27 cellular contexts compared by ENCODE assay signal in genomic region chr3:66023254-66023653, GRCh38. TPM values are rescaled to one million over a fixed set of nuclear protein-coding genes. Genes with fewer than 3 reads are reported as not detected.
"Had no signal": no experiment of that assay in that cellular context is flagged by ENCODE, and none has a peak within 500 bp of the region (broad histone marks: within the 10 kb centered on the region; RNA-seq: fewer than 3 reads in every experiment).

No MANE protein-coding gene starts in this region.

- H3K9me3 Mint-ChIP-seq: activated CD4-positive, alpha-beta T cell treated with anti-CD3 and anti-CD28 coated beads, Interleukin-2, amount 10 ng/mL, durations not matched to agents 24 days and 14 days; activated CD8-positive, alpha-beta T cell treated with anti-CD3 and anti-CD28 coated beads for 36 hours; central memory CD8-positive, alpha-beta T cell; T-helper 1 cell treated with Interleukin-12 subunit alpha and Interleukin-12 subunit beta and Interleukin-4 antibody, amounts not matched to agents 30 μg/mL and 1 μg/mL, for 36 hours; T-helper 2 cell treated with Interferon-gamma antibody and Interleukin-4, amounts not matched to agents 5 μg/mL and 100 μg/mL, for 36 hours had no signal

- H3K36me3 Mint-ChIP-seq: activated naive CD4-positive, alpha-beta T cell treated with anti-CD3 and anti-CD28 coated beads, Interleukin-2, amount 50 U/mL, for 72 hours had no signal

- H3K4me2 ChIP-seq: SK-N-SH had no signal

- H3K4me3 Mint-ChIP-seq: activated CD4-positive, alpha-beta T cell treated with anti-CD3 and anti-CD28 coated beads, Interleukin-2, amount 10 ng/mL, durations not matched to agents 24 days and 14 days; activated CD8-positive, alpha-beta T cell treated with anti-CD3 and anti-CD28 coated beads for 36 hours; activated naive CD4-positive, alpha-beta T cell treated with anti-CD3 and anti-CD28 coated beads for 36 hours; central memory CD8-positive, alpha-beta T cell; T-helper 1 cell treated with Interleukin-12 subunit alpha and Interleukin-12 subunit beta and Interleukin-4 antibody, amounts not matched to agents 30 μg/mL and 1 μg/mL, for 36 hours; T-helper 2 cell treated with Interferon-gamma antibody and Interleukin-4, amounts not matched to agents 5 μg/mL and 100 μg/mL, for 36 hours had no signal

- DNase-seq: activated CD4-positive, alpha-beta T cell treated with anti-CD3 and anti-CD28 coated beads, Interleukin-2, amount 10 ng/mL, durations not matched to agents 24 days and 14 days; activated CD4-positive, alpha-beta T cell treated with anti-CD3 and anti-CD28 coated beads, Interleukin-2, amount 50 U/mL, for 4 hours; activated CD8-positive, alpha-beta T cell treated with anti-CD3 and anti-CD28 coated beads for 36 hours; activated gamma-delta T cell treated with Interleukin-2 at 50 U/mL for 16 hours; activated naive CD4-positive, alpha-beta T cell treated with anti-CD3 and anti-CD28 coated beads for 36 hours; activated T-cell treated with anti-CD3 and anti-CD28 coated beads, Interleukin-2, amount 50 U/mL, for 1 hour; amniotic stem cell; Kasumi-1; MG63; NCI-H1048; NCI-H1105 treated with DMSO at 0.1 percent for 48 hours; NCI-H1436; NCI-H1694; NCI-H1930; NCI-H345; NCI-H524 treated with DMSO at 0.1 percent for 48 hours; Peyer's patch; RPMI8226; SHP77 treated with DMSO at 0.1 percent for 48 hours; SK-N-SH had no signal

- H3K9me3 ChIP-seq: ascending aorta, MG63, Peyer's patch, SJSA1, SK-N-SH had no signal

- H3K27me3 ChIP-seq: ascending aorta, cardiac muscle cell, MG63, Peyer's patch, SJSA1 had no signal

- ATAC-seq: activated CD8-positive, alpha-beta T cell treated with anti-CD3 and anti-CD28 coated beads for 36 hours; activated naive CD4-positive, alpha-beta T cell treated with anti-CD3 and anti-CD28 coated beads, Interleukin-2, amount 50 U/mL, for 72 hours had no signal

- H3K9ac ChIP-seq: SK-N-SH had no signal

- H3K4me1 ChIP-seq: SJSA1 had no signal

- H3K4me1 Mint-ChIP-seq: activated CD4-positive, alpha-beta T cell treated with anti-CD3 and anti-CD28 coated beads, Interleukin-2, amount 10 ng/mL, durations not matched to agents 24 days and 14 days; central memory CD8-positive, alpha-beta T cell had no signal

- H3K27ac ChIP-seq: ascending aorta, cardiac muscle cell, Peyer's patch, SJSA1 had no signal

- H3K36me3 ChIP-seq: ascending aorta, cardiac muscle cell, MG63, Peyer's patch, SJSA1 had no signal

- H3K27ac Mint-ChIP-seq: activated CD4-positive, alpha-beta T cell treated with anti-CD3 and anti-CD28 coated beads, Interleukin-2, amount 10 ng/mL, durations not matched to agents 24 days and 14 days; activated CD8-positive, alpha-beta T cell treated with anti-CD3 and anti-CD28 coated beads for 36 hours; activated naive CD4-positive, alpha-beta T cell treated with anti-CD3 and anti-CD28 coated beads for 36 hours; activated naive CD4-positive, alpha-beta T cell treated with anti-CD3 and anti-CD28 coated beads, Interleukin-2, amount 50 U/mL, for 72 hours; T-helper 1 cell treated with Interleukin-12 subunit alpha and Interleukin-12 subunit beta and Interleukin-4 antibody, amounts not matched to agents 30 μg/mL and 1 μg/mL, for 36 hours; T-helper 2 cell treated with Interferon-gamma antibody and Interleukin-4, amounts not matched to agents 5 μg/mL and 100 μg/mL, for 36 hours had no signal

- H3K4me3 ChIP-seq: ascending aorta, cardiac muscle cell, MG63, Peyer's patch, SJSA1 had no signal

RNA-seq across cellular contexts. Expression of gene MAGI1, which starts 15.5 kb away (rescaled TPM):
- total RNA-seq: activated naive CD4-positive, alpha-beta T cell treated with anti-CD3 and anti-CD28 coated beads for 36 hours had no signal
